13 cellular contexts compared by ENCODE assay signal in the genomic region with DNA sequence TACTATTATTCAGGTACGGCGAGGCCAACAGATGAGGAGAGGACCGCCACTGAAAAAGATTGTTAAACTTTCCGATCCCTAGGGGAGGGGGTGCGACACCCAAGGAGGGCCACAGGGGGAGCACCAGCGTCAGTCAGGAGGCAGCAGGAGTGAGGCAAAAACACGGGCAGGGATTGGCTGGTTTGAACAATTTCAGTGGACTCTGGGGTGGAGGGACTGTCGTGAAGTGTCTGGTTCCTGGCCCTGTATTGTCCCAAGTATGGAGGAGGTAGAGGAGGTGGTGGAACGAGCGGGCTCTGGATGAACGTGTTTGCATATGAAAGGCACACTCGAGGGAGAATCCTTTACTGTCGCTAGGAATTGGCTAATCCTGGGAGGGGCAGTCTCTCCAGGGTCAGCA. TPM values are rescaled to one million over a fixed set of nuclear protein-coding genes. Genes with fewer than 3 reads are reported as not detected.
DNase-seq lines count a peak whose midpoint lies in the region; TF ChIP-seq lines count a peak whose summit lies in the region.
"Had no signal": no experiment of that assay in that cellular context is flagged by ENCODE, and none has a peak within 500 bp of the region (broad histone marks: within the 10 kb centered on the region; RNA-seq: fewer than 3 reads in every experiment).

No MANE protein-coding gene starts in this region.

- intact Hi-C loops in spleen (cut with DNase I; ENCODE audit: low total_unique reads): no loop called here
- intact Hi-C loops in thyroid gland (cut with DNase I): no loop called here

- H3K27me3 Mint-ChIP-seq in osteocyte (ENCODE audit: unreplicated experiment): peaks cover 19% of the 10 kb centered on the region

- TF ChIP-seq POLR2A in spleen (IDR thresholded peaks at IDR 0.05): no peak
- TF ChIP-seq POLR2A in thyroid gland (IDR thresholded peaks at IDR 0.05): no peak

- H3K9me3 ChIP-seq in spleen (no peaks in the 10 kb centered on the region), thyroid gland (no peaks in the 10 kb centered on the region)
- H3K9me3 ChIP-seq: thoracic aorta had no signal

- H3K36me3 ChIP-seq in spleen: no peaks in the 10 kb centered on the region
- H3K36me3 ChIP-seq in thyroid gland: no peaks in the 10 kb centered on the region
- H3K36me3 ChIP-seq: thoracic aorta had no signal

- DNase-seq in NAMALWA (ENCODE audit: low spot score) (peak; percentile 14), ecto neural progenitor cell (ENCODE audit: low spot score) (peak; percentile 64), osteocyte (ENCODE audit: extremely low spot score, unreplicated experiment) (peak; percentile 42), spleen (no peak), thyroid gland (no peak), epidermal melanocyte (ENCODE audit: insufficient read length, low spot score) (no peak), NCI-H2107 (lab: John Stamatoyannopoulos, UW) (no peak)
- DNase-seq: activated naive CD4-positive, alpha-beta T cell treated with Interleukin-2 at 50 U/mL for 16 hours; Calu3; SHP77 had no signal

- no peaks in the 10 kb centered on the region for H3K4me1 ChIP-seq in spleen
- no peaks in the 10 kb centered on the region for H3K4me1 ChIP-seq in thyroid gland
- H3K4me1 ChIP-seq: parathyroid adenoma had no signal

- H3K4me3 Mint-ChIP-seq in osteocyte (ENCODE audit: unreplicated experiment): no peak overlapping the region

- H3K9me3 Mint-ChIP-seq in osteocyte (ENCODE audit: unreplicated experiment): no peaks in the 10 kb centered on the region

- TF ChIP-seq CTCF in GM12874 (IDR thresholded peaks at IDR 0.05; ENCODE audit: insufficient read depth, low read depth, low read length) (0 out of 2 replicates have a peak, but pooled peaks have one; percentile 18), osteocyte (IDR thresholded peaks at IDR 0.05) (peak; percentile 16), spleen (IDR thresholded peaks at IDR 0.05 in 8 of 11, conservative IDR thresholded peaks at IDR 0.05 in 3 of 11) (no peak), thyroid gland (IDR thresholded peaks at IDR 0.05) (no peak)

- H3K27ac Mint-ChIP-seq in osteocyte (ENCODE audit: unreplicated experiment): no peak overlapping the region

- H3K4me3 ChIP-seq in spleen (no peak overlapping the region), thyroid gland (replicated peaks in 1 of 3) (no peak overlapping the region)
- H3K4me3 ChIP-seq: thoracic aorta had no signal

- H3K27ac ChIP-seq in spleen (no peak overlapping the region), thyroid gland (no peak overlapping the region)
- H3K27ac ChIP-seq: parathyroid adenoma, thoracic aorta had no signal

- no peaks in the 10 kb centered on the region for H3K36me3 Mint-ChIP-seq in osteocyte (ENCODE audit: unreplicated experiment)

- peaks cover 6% of the 10 kb centered on the region for H3K4me1 Mint-ChIP-seq in osteocyte (ENCODE audit: unreplicated experiment)

- H3K27me3 ChIP-seq in spleen (replicated peaks in 1 of 7) (peaks cover 0 to 4% (median 0%) of the 10 kb centered on the region in 7 donors), thyroid gland (no peaks in the 10 kb centered on the region)

- 78 to 87% (median 84%) methylated on average over 13 of the region's 13 CpGs for WGBS in spleen, 5 donors
- 73 to 74% methylated on average over 13 of the region's 13 CpGs for WGBS in thyroid gland, 2 donors

RNA-seq across cellular contexts. Expression of a gene that starts 32.5 kb away (rescaled TPM):
- total RNA-seq in osteocyte: 23.4 and 24.8 TPM in 2 replicates
- 10 to 100 TPM in 6 of 7 donors, 1 to 10 TPM in 1; 9.2 to 22.4 (median 14.7) TPM for total RNA-seq in spleen
- polyA plus RNA-seq in spleen: 10 to 100 TPM; 10.2 to 11.7 (median 11.0) TPM
- total RNA-seq in thyroid gland: 10 to 100 TPM; 22.2 to 30.7 (median 25.5) TPM

Comparison
In these comparisons a context has a peak if more than half of its experiments do, and no peak if none do; other contexts are left out.
1. CTCF ChIP-seq: peak in GM12874 (single experiment) and osteocyte (single experiment); none in spleen (0 of 11) and thyroid gland (0 of 6).
2. DNase-seq: peak in NAMALWA (single experiment), ecto neural progenitor cell (single experiment) and osteocyte (single experiment); none in spleen (single experiment), thyroid gland (0 of 2), epidermal melanocyte (single experiment) and NCI-H2107 (single experiment).